In genomic region chr3:52143156-52143555, GRCh38 we compare ENCODE assay signal across 20 cellular contexts.
"Had no signal": no experiment of that assay in that cellular context is flagged by ENCODE, and none has a peak within 500 bp of the region (broad histone marks: within the 10 kb centered on the region; RNA-seq: fewer than 3 reads in every experiment).

No MANE protein-coding gene starts in this region.

- H3K4me3 ChIP-seq: breast epithelium, neural progenitor cell, testis, transverse colon had no signal

- H3K9me3 ChIP-seq: breast epithelium, testis, transverse colon had no signal

- H3K27ac Mint-ChIP-seq: activated naive CD8-positive, alpha-beta T cell; neural progenitor cell had no signal

- H3K9me3 Mint-ChIP-seq: activated T-cell treated with anti-CD3 and anti-CD28 coated beads, Interleukin-2, amount 50 U/mL, for 4 hours; naive thymus-derived CD4-positive, alpha-beta T cell; neural progenitor cell had no signal

- ATAC-seq: activated CD4-positive, CD25-positive, alpha-beta regulatory T cell treated with anti-CD3 and anti-CD28 coated beads, Interleukin-2, amount 50 U/mL, for 24 hours; activated T-cell treated with anti-CD3 and anti-CD28 coated beads, Interleukin-2, amount 50 U/mL, for 4 hours; naive thymus-derived CD4-positive, alpha-beta T cell; stimulated activated naive CD8-positive, alpha-beta T cell treated with anti-CD3 and anti-CD28 coated beads, Interleukin-15, Interleukin-2, amounts not matched to agents 100 U/mL and 50 U/mL, for 24 hours had no signal

- DNase-seq: activated CD4-positive, alpha-beta T cell treated with anti-CD3 and anti-CD28 coated beads for 48 hours; activated CD4-positive, alpha-beta T cell treated with anti-CD3 and anti-CD28 coated beads, Interleukin-2, amount 50 U/mL, for 48 hours; activated naive CD4-positive, alpha-beta T cell treated with Interleukin-2 at 50 U/mL for 16 hours; activated T-cell treated with anti-CD3 and anti-CD28 coated beads, Interleukin-2, amount 50 U/mL, for 4 hours; central memory CD4-positive, alpha-beta T cell; effector CD8-positive, alpha-beta T cell; glutamatergic neuron; mammary epithelial cell; midbrain; naive thymus-derived CD4-positive, alpha-beta T cell; right cardiac atrium; stimulated activated naive CD8-positive, alpha-beta T cell treated with anti-CD3 and anti-CD28 coated beads, Interleukin-15, Interleukin-2, amounts not matched to agents 100 U/mL and 50 U/mL, for 24 hours; T-helper 9 cell; testis; transverse colon had no signal

- H3K4me3 Mint-ChIP-seq: activated naive CD8-positive, alpha-beta T cell; activated T-cell treated with anti-CD3 and anti-CD28 coated beads, Interleukin-2, amount 50 U/mL, for 4 hours; naive thymus-derived CD4-positive, alpha-beta T cell; neural progenitor cell had no signal

- H3K36me3 ChIP-seq: breast epithelium, neural progenitor cell, transverse colon had no signal

- H3K36me3 Mint-ChIP-seq: activated naive CD8-positive, alpha-beta T cell had no signal

- H3K27me3 Mint-ChIP-seq: activated naive CD8-positive, alpha-beta T cell; naive thymus-derived CD4-positive, alpha-beta T cell had no signal

- H3K27ac ChIP-seq: breast epithelium, neural progenitor cell, testis, transverse colon, VCaP had no signal

- H3K27me3 ChIP-seq: breast epithelium, neural progenitor cell, testis, transverse colon had no signal
